In genomic region chr1:241086686-241087085, GRCh38 we compare ENCODE assay signal across 29 cellular contexts.
"Had no signal": no experiment of that assay in that cellular context is flagged by ENCODE, and none has a peak within 500 bp of the region (broad histone marks: within the 10 kb centered on the region; RNA-seq: fewer than 3 reads in every experiment).

No MANE protein-coding gene starts in this region.

- H3K4me1 Mint-ChIP-seq: immature natural killer cell; nephron; stimulated activated naive CD8-positive, alpha-beta T cell treated with anti-CD3 and anti-CD28 coated beads, Interleukin-15, amount 100 ng/mL, for 72 hours had no signal

- H3K9me3 ChIP-seq: esophagus squamous epithelium, mucosa of descending colon, prostate gland, right atrium auricular region, suprapubic skin, transverse colon had no signal

- ATAC-seq: effector memory CD8-positive, alpha-beta T cell; heart right ventricle; left lobe of liver; mucosa of descending colon; sciatic nerve; stimulated activated naive CD8-positive, alpha-beta T cell treated with anti-CD3 and anti-CD28 coated beads, Interleukin-15, amount 100 ng/mL, for 72 hours had no signal

- H3K9me3 Mint-ChIP-seq: memory B cell, mesothelial cell of epicardium, nephron, neural progenitor cell had no signal

- DNase-seq: cortex of kidney; effector memory CD8-positive, alpha-beta T cell; erythroblast; esophagus squamous epithelium; foreskin melanocyte; glutamatergic neuron; heart right ventricle; hypothalamus; immature natural killer cell; mucosa of descending colon; naive B cell; stimulated activated CD4-positive, alpha-beta T cell treated with anti-CD3 and anti-CD28 coated beads, Interleukin-12 subunit alpha, Interleukin-12 subunit beta, amount 100 ng/mL, for 4 hours; stimulated activated CD4-positive, alpha-beta T cell treated with anti-CD3 and anti-CD28 coated beads, Interleukin-1b, Interleukin-23, amount 100 ng/mL, for 48 hours; stimulated activated CD4-positive, alpha-beta T cell treated with anti-CD3 and anti-CD28 coated beads, Interleukin-4, amount 100 ng/mL, for 1 hour; stimulated activated CD8-positive, alpha-beta memory T cell treated with anti-CD3 and anti-CD28 coated beads, Interleukin-4, amount 100 ng/mL, for 48 hours; stimulated activated naive CD4-positive, alpha-beta T cell; stimulated activated naive CD8-positive, alpha-beta T cell treated with anti-CD3 and anti-CD28 coated beads, Interleukin-15, amount 100 ng/mL, for 72 hours; transverse colon had no signal

- H3K4me2 ChIP-seq: neural progenitor cell, smooth muscle cell had no signal

- H3K4me1 ChIP-seq: esophagus squamous epithelium, heart right ventricle, neural progenitor cell, prostate gland, right atrium auricular region, suprapubic skin, transverse colon had no signal

- H3K36me3 ChIP-seq: esophagus squamous epithelium, heart right ventricle, neural progenitor cell, prostate gland, right atrium auricular region, suprapubic skin, transverse colon had no signal

- H3K36me3 Mint-ChIP-seq: immature natural killer cell, memory B cell, mesothelial cell of epicardium, naive B cell, neural progenitor cell had no signal

- H3K27me3 Mint-ChIP-seq: effector memory CD8-positive, alpha-beta T cell; memory B cell; stimulated activated naive CD8-positive, alpha-beta T cell treated with anti-CD3 and anti-CD28 coated beads, Interleukin-15, amount 100 ng/mL, for 72 hours had no signal

- H3K27ac Mint-ChIP-seq: effector memory CD8-positive, alpha-beta T cell; immature natural killer cell; memory B cell; mesothelial cell of epicardium; nephron; neural progenitor cell; stimulated activated naive CD8-positive, alpha-beta T cell treated with anti-CD3 and anti-CD28 coated beads, Interleukin-15, amount 100 ng/mL, for 72 hours had no signal

- H3K9ac ChIP-seq: neural progenitor cell had no signal

- H3K27me3 ChIP-seq: esophagus squamous epithelium, heart right ventricle, neural progenitor cell, right atrium auricular region, suprapubic skin, transverse colon had no signal

- H2AFZ ChIP-seq: neural progenitor cell had no signal

- H3K4me3 ChIP-seq: esophagus squamous epithelium, heart right ventricle, lung, mucosa of descending colon, neural progenitor cell, prostate gland, right atrium auricular region, smooth muscle cell, suprapubic skin, transverse colon had no signal

- H3K27ac ChIP-seq: esophagus squamous epithelium, heart right ventricle, neural progenitor cell, prostate gland, right atrium auricular region, suprapubic skin, transverse colon had no signal

- H3K4me3 Mint-ChIP-seq: effector memory CD8-positive, alpha-beta T cell; immature natural killer cell; memory B cell; mesothelial cell of epicardium; naive B cell; nephron; neural progenitor cell; stimulated activated naive CD8-positive, alpha-beta T cell treated with anti-CD3 and anti-CD28 coated beads, Interleukin-15, amount 100 ng/mL, for 72 hours had no signal
